In genomic region chr2:241084856-241085444, GRCh38 we compare ENCODE assay signal across 2 cellular contexts.
TF ChIP-seq lines count a peak whose summit lies in the region.

No MANE protein-coding gene starts in this region.

TF ChIP-seq in HepG2, 621 proteins besides CTCF, POLR2A, EP300 and RAD21:
- no peak for TF ChIP-seq ZNF562 (CRISPR knock-in tag; IDR thresholded peaks at IDR 0.05; ENCODE audit: borderline replicate concordance)
- peak; percentile 94 for TF ChIP-seq ZNF709 (CRISPR knock-in tag; IDR thresholded peaks at IDR 0.05)

TF ChIP-seq in HEK293, 187 proteins besides CTCF, POLR2A, EP300 and RAD21 (continued from another document):
- TF ChIP-seq, protein P1, sequence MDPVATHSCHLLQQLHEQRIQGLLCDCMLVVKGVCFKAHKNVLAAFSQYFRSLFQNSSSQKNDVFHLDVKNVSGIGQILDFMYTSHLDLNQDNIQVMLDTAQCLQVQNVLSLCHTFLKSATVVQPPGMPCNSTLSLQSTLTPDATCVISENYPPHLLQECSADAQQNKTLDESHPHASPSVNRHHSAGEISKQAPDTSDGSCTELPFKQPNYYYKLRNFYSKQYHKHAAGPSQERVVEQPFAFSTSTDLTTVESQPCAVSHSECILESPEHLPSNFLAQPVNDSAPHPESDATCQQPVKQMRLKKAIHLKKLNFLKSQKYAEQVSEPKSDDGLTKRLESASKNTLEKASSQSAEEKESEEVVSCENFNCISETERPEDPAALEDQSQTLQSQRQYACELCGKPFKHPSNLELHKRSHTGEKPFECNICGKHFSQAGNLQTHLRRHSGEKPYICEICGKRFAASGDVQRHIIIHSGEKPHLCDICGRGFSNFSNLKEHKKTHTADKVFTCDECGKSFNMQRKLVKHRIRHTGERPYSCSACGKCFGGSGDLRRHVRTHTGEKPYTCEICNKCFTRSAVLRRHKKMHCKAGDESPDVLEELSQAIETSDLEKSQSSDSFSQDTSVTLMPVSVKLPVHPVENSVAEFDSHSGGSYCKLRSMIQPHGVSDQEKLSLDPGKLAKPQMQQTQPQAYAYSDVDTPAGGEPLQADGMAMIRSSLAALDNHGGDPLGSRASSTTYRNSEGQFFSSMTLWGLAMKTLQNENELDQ (tag by site-specific recombination; IDR thresholded peaks at IDR 0.05; ENCODE audit: low read depth), result no peak
- TF ChIP-seq HOXA7 (CRISPR knock-in tag; IDR thresholded peaks at IDR 0.05; ENCODE audit: borderline replicate concordance) (no peak), ZFP69B (tag by site-specific recombination; IDR thresholded peaks at IDR 0.05) (no peak), MYNN (tag by site-specific recombination; IDR thresholded peaks at IDR 0.05; ENCODE audit: borderline replicate concordance) (no peak), PRDM1 (tag by site-specific recombination; IDR thresholded peaks at IDR 0.05) (no peak), ZNF677 (tag by site-specific recombination; IDR thresholded peaks at IDR 0.05) (no peak), ZNF791 (tag by site-specific recombination; IDR thresholded peaks at IDR 0.05) (peak; percentile 92), ZNF133 (tag by site-specific recombination; IDR thresholded peaks at IDR 0.05) (peak; percentile 79), ZNF785 (tag by site-specific recombination; IDR thresholded peaks at IDR 0.05) (no peak), SETDB1 (IDR thresholded peaks at IDR 0.05; ENCODE audit: insufficient read length, low read length) (peak; percentile 90), ZNF555 (tag by site-specific recombination; conservative IDR thresholded peaks at IDR 0.05) (no peak)
- TF ChIP-seq, protein P2, sequence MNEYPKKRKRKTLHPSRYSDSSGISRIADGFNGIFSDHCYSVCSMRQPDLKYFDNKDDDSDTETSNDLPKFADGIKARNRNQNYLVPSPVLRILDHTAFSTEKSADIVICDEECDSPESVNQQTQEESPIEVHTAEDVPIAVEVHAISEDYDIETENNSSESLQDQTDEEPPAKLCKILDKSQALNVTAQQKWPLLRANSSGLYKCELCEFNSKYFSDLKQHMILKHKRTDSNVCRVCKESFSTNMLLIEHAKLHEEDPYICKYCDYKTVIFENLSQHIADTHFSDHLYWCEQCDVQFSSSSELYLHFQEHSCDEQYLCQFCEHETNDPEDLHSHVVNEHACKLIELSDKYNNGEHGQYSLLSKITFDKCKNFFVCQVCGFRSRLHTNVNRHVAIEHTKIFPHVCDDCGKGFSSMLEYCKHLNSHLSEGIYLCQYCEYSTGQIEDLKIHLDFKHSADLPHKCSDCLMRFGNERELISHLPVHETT (tag by site-specific recombination; IDR thresholded peaks at IDR 0.05), result no peak
